Comparison of ENCODE assay signal across 8 cellular contexts in the genomic region with DNA sequence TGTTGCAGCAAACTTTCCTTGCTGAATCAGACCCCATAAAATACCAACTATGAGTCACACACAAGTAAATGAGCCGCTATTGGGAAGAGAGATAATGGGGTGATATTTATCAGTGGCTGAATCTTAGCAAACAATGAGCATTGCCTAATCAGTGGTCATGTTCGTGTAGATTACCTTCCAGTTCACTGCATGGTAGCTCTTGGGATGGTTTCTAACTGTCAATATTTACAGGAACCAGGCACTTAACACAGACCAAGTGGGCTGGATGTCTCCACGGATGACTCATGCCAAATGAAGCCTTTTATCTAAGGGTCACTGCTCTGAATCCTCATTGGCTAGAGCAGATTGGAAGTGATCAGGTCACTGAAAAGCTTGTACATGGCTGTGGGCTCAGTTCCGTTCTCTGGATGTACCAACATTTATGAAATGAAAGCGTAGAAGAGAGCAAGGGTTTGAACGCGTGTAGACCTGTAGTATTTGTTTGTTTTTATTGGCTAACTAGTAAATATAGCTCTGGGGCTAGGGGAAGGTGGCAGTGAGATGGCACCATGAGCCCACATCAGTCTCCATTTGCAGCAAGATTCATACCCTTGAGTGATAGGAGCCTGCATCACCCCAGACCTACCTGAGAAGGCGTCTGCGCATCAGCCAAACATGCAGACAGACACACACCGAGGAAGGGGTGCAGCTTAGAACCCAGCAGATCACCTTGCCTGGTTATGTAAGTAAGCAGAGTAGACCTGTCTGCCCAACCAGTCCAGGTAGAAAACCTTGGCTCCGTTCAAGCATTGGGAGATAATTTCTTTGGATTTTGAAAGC.
DNase-seq lines count a peak whose midpoint lies in the region; ATAC-seq and TF ChIP-seq lines count a peak whose summit lies in the region.

No MANE protein-coding gene starts in this region.

- H3K4me1 ChIP-seq in ascending aorta = peaks cover 8 to 38% of the 10 kb centered on the region in 2 donors

- no peaks in the 10 kb centered on the region for H3K9me3 ChIP-seq in ascending aorta

- ATAC-seq in HG03095 (IDR thresholded peaks at IDR 0.05; ENCODE audit: unreplicated experiment) = no peak
- no peak for ATAC-seq in HG03159 (IDR thresholded peaks at IDR 0.05; ENCODE audit: unreplicated experiment)
- no peak for ATAC-seq in HG03342 (IDR thresholded peaks at IDR 0.05; ENCODE audit: unreplicated experiment)
- no peak for ATAC-seq in HG03457 (IDR thresholded peaks at IDR 0.05; ENCODE audit: unreplicated experiment)

- TF ChIP-seq CTCF in ascending aorta (IDR thresholded peaks at IDR 0.05) = no peak

- DNase-seq in GM03348 (ENCODE audit: low spot score) (peak; percentile 67), NCI-H2227 treated with DMSO at 0.1 percent for 48 hours (lab: John Stamatoyannopoulos, UW) (peak; percentile 85), ascending aorta (ENCODE audit: low spot score in 2 of 2) (peak in 1 of 2 donors; percentile 62), lung microvascular endothelial cell (ENCODE audit: low read depth in 2 of 2) (peak; percentile 76 to 91)

- intact Hi-C loops in ascending aorta (cut with DNase I) = no loop called here

- no peak overlapping the region for H3K4me3 ChIP-seq in ascending aorta

- H3K36me3 ChIP-seq in ascending aorta = no peaks in the 10 kb centered on the region

- H3K27ac ChIP-seq in ascending aorta = peak overlapping the region; percentile 98 to 99

- H3K27me3 ChIP-seq in ascending aorta = no peaks in the 10 kb centered on the region
